ENCODE assay signal across 2 cellular contexts in genomic region chr4:55173580-55173979, GRCh38.
TF ChIP-seq lines count a peak whose summit lies in the region.

No MANE protein-coding gene starts in this region.

TF ChIP-seq in endothelial cell of umbilical vein, 7 proteins besides CTCF, POLR2A, EP300 and RAD21 (continued from another document):
- TF ChIP-seq, protein P1, sequence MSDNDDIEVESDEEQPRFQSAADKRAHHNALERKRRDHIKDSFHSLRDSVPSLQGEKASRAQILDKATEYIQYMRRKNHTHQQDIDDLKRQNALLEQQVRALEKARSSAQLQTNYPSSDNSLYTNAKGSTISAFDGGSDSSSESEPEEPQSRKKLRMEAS (IDR thresholded peaks at IDR 0.05; ENCODE audit: insufficient read depth, insufficient read length), result no peak

TF ChIP-seq in SK-N-SH treated with all-trans-retinoic acid at 6 μM for 48 hours, 23 proteins besides CTCF, POLR2A, EP300 and RAD21 (continued from another document):
- TF ChIP-seq PATZ1 (CRISPR knock-in tag; IDR thresholded peaks at IDR 0.05; ENCODE audit: borderline replicate concordance), result no peak
- no peak for TF ChIP-seq CSRNP3 (CRISPR knock-in tag; IDR thresholded peaks at IDR 0.05)
- no peak for TF ChIP-seq GLIS3 (CRISPR knock-in tag; IDR thresholded peaks at IDR 0.05)
- TF ChIP-seq, protein P2, sequence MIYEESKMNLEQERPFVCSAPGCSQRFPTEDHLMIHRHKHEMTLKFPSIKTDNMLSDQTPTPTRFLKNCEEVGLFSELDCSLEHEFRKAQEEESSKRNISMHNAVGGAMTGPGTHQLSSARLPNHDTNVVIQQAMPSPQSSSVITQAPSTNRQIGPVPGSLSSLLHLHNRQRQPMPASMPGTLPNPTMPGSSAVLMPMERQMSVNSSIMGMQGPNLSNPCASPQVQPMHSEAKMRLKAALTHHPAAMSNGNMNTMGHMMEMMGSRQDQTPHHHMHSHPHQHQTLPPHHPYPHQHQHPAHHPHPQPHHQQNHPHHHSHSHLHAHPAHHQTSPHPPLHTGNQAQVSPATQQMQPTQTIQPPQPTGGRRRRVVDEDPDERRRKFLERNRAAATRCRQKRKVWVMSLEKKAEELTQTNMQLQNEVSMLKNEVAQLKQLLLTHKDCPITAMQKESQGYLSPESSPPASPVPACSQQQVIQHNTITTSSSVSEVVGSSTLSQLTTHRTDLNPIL (CRISPR knock-in tag; IDR thresholded peaks at IDR 0.05; ENCODE audit: low read depth), result no peak
- no peak for TF ChIP-seq PPARA (CRISPR knock-in tag; IDR thresholded peaks at IDR 0.05; ENCODE audit: borderline replicate concordance)
- no peak for TF ChIP-seq RARB (CRISPR knock-in tag; IDR thresholded peaks at IDR 0.05)
